In the genomic region with DNA sequence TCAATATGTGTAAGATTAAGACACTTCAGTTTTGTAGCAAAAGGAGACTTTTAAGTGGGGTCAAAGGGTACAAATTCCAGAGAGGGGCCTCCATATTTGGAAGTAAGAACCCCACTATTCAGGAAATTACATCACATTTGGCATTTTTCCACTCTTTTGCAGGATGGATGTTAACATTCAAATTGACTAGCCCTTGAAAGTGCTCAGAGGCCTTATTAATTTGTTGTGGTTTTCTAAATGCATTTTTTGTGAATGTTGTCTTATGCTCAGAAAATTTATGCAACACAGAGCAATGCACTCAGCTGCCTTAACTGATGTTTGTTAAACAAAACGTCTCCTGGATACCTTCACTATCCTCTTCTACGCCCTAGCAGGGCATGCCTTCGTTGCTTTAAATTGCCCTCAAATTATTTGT, we compare ENCODE assay signal across 17 cellular contexts. TPM values are rescaled to one million over a fixed set of nuclear protein-coding genes. Genes with fewer than 3 reads are reported as not detected.
DNase-seq lines count a peak whose midpoint lies in the region; ATAC-seq and TF ChIP-seq lines count a peak whose summit lies in the region.
"Had no signal": no experiment of that assay in that cellular context is flagged by ENCODE, and none has a peak within 500 bp of the region (broad histone marks: within the 10 kb centered on the region; RNA-seq: fewer than 3 reads in every experiment).

No MANE protein-coding gene starts in this region.

- TF ChIP-seq CTCF in fibroblast of villous mesenchyme (IDR thresholded peaks at IDR 0.05; ENCODE audit: insufficient read depth, low read depth, low read length), result no peak

- DNase-seq in DMS79 treated with DMSO at 0.1 percent for 48 hours (lab: John Stamatoyannopoulos, UW) (peak; percentile 3), DMS79 (lab: John Stamatoyannopoulos, UW) (no peak), amniotic epithelial cell (ENCODE audit: low read depth) (peak; percentile 84), fibroblast of villous mesenchyme (ENCODE audit: low read depth) (peak; percentile 97)
- DNase-seq in stimulated activated naive CD8-positive, alpha-beta T cell treated with anti-CD3 and anti-CD28 coated beads, Interleukin-15, Interleukin-2, amounts not matched to agents 100 U/mL and 50 U/mL, for 24 hours, result no peak
- DNase-seq: activated B cell treated with CpG ODN at 0.5 μM for 24 hours; amniotic stem cell; CD4-positive, alpha-beta memory T cell; Karpas-422; kidney; NCI-H1436 treated with DMSO at 0.1 percent for 48 hours; NCI-H226; stimulated activated CD4-positive, alpha-beta T cell treated with anti-CD3 and anti-CD28 coated beads, Interleukin-4, amount 100 ng/mL, for 24 hours; stimulated activated CD8-positive, alpha-beta memory T cell treated with anti-CD3 and anti-CD28 coated beads, Interleukin-4, amount 100 ng/mL, for 48 hours had no signal

- no peak for ATAC-seq in stimulated activated naive CD8-positive, alpha-beta T cell treated with anti-CD3 and anti-CD28 coated beads, Interleukin-15, Interleukin-2, amounts not matched to agents 100 U/mL and 50 U/mL, for 24 hours
- no peak for ATAC-seq in HG03139 (IDR thresholded peaks at IDR 0.05; ENCODE audit: unreplicated experiment)
- ATAC-seq in GM21423 (IDR thresholded peaks at IDR 0.05; ENCODE audit: unreplicated experiment), result no peak
- no peak for ATAC-seq in GM18870 (IDR thresholded peaks at IDR 0.05; ENCODE audit: unreplicated experiment)

- H3K4me3 ChIP-seq in fibroblast of villous mesenchyme (ENCODE audit: low read depth, low read length), result no peak overlapping the region

RNA-seq across cellular contexts. Expression of a gene that starts 50.9 kb away (rescaled TPM):
- 65.7 and 75.6 TPM in 2 replicates for total RNA-seq in fibroblast of villous mesenchyme

Comparison
In these comparisons a context has a peak if more than half of its experiments do, and no peak if none do; other contexts are left out.
1. DNase-seq: peak in DMS79 treated with DMSO at 0.1 percent for 48 hours (single experiment), amniotic epithelial cell (single experiment) and fibroblast of villous mesenchyme (single experiment); none in DMS79 (single experiment) and stimulated activated naive CD8-positive, alpha-beta T cell treated with anti-CD3 and anti-CD28 coated beads, Interleukin-15, Interleukin-2, amounts not matched to agents 100 U/mL and 50 U/mL, for 24 hours (single experiment).